ENCODE assay signal across 9 cellular contexts in genomic region chr13:46051958-46052313, GRCh38. TPM values are rescaled to one million over a fixed set of nuclear protein-coding genes. Genes with fewer than 3 reads are reported as not detected.
A peak's percentile ranks its signal among the peaks of the same experiment; 100 is the strongest.
DNase-seq lines count a peak whose midpoint lies in the region; TF ChIP-seq lines count a peak whose summit lies in the region.
"Had no signal": no experiment of that assay in that cellular context is flagged by ENCODE, and none has a peak within 500 bp of the region (broad histone marks: within the 10 kb centered on the region; RNA-seq: fewer than 3 reads in every experiment).

No MANE protein-coding gene starts in this region.

- H3K4me3 ChIP-seq in SK-N-SH (ENCODE audit: low read depth in 2 of 2, low read length in 1 of 2) (peak overlapping the region; percentile 97), fibroblast of villous mesenchyme (ENCODE audit: low read depth, low read length) (peak overlapping the region; percentile 96)

- peaks cover 3% of the 10 kb centered on the region for H3K27me3 Mint-ChIP-seq in activated CD4-positive, alpha-beta T cell treated with anti-CD3 and anti-CD28 coated beads, Interleukin-2, amount 10 ng/mL, durations not matched to agents 7 days and 5 days

- H3K9me3 ChIP-seq in SK-N-SH: no peaks in the 10 kb centered on the region

- H3K9me2 ChIP-seq in SK-N-SH: no peaks in the 10 kb centered on the region

- H3K79me2 ChIP-seq in SK-N-SH (ENCODE audit: insufficient read depth): peaks cover 60% of the 10 kb centered on the region

- H3K4me1 ChIP-seq in SK-N-SH (ENCODE audit: control insufficient read depth in 1 of 2, insufficient read depth in 2 of 2, low read depth in 1 of 2, low read length in 1 of 2): peaks cover 3 to 17% of the 10 kb centered on the region in 2 experiments; a peak in 2 of 4 replicates

- H3K27ac Mint-ChIP-seq in activated CD4-positive, alpha-beta T cell treated with anti-CD3 and anti-CD28 coated beads, Interleukin-2, amount 10 ng/mL, durations not matched to agents 7 days and 5 days: peak overlapping the region; percentile 96

- no peak for TF ChIP-seq RAD21 in SK-N-SH (IDR thresholded peaks at IDR 0.05; ENCODE audit: low read length)

- peaks cover 21% of the 10 kb centered on the region for H4K20me1 ChIP-seq in SK-N-SH (ENCODE audit: insufficient read depth)

- H3K4me2 ChIP-seq in SK-N-SH: peak overlapping the region; percentile 86

- H3K36me3 ChIP-seq in SK-N-SH (replicated peaks in 1 of 2; ENCODE audit: control insufficient read depth in 1 of 2, insufficient read depth in 2 of 2, low read length in 1 of 2): no peaks in the 10 kb centered on the region

- 3% methylated on average over 7 of the region's 7 CpGs for WGBS in SK-N-SH (ENCODE audit: low lambda C conversion rate)

- no peak for TF ChIP-seq EP300 in SK-N-SH (IDR thresholded peaks at IDR 0.05; ENCODE audit: borderline replicate concordance in 1 of 2, low read depth in 1 of 2, low read length in 1 of 2)

- TF ChIP-seq CTCF in SK-N-SH (IDR thresholded peaks at IDR 0.05) (no peak), fibroblast of villous mesenchyme (IDR thresholded peaks at IDR 0.05; ENCODE audit: insufficient read depth, low read depth, low read length) (no peak)

- peaks cover 1% of the 10 kb centered on the region for H3F3A ChIP-seq in SK-N-SH (replicated peaks; ENCODE audit: insufficient read depth)

- peaks cover 2% of the 10 kb centered on the region for H3K36me3 Mint-ChIP-seq in activated CD4-positive, alpha-beta T cell treated with anti-CD3 and anti-CD28 coated beads, Interleukin-2, amount 10 ng/mL, durations not matched to agents 7 days and 5 days (ENCODE audit: low read depth)

- peak overlapping the region; percentile 92; the same call in 1 of the 2 replicates for H2AFZ ChIP-seq in SK-N-SH (ENCODE audit: low read depth)

- peak overlapping the region; percentile 93 for H3K27ac ChIP-seq in SK-N-SH (ENCODE audit: low read depth in 2 of 2, low read length in 1 of 2)

- H3K9ac ChIP-seq in SK-N-SH: peak overlapping the region; percentile 95

- H3K9me3 Mint-ChIP-seq in activated CD4-positive, alpha-beta T cell treated with anti-CD3 and anti-CD28 coated beads, Interleukin-2, amount 10 ng/mL, durations not matched to agents 7 days and 5 days: no peaks in the 10 kb centered on the region

- DNase-seq in activated CD4-positive, alpha-beta T cell treated with anti-CD3 and anti-CD28 coated beads, Interleukin-2, amount 10 ng/mL, durations not matched to agents 7 days and 5 days: no peak
- DNase-seq in activated CD4-positive, alpha-beta T cell treated with anti-CD3 and anti-CD28 coated beads for 1 hour: no peak
- DNase-seq in SK-N-SH (no peak), fibroblast of villous mesenchyme (ENCODE audit: low read depth) (no peak), renal cortical epithelial cell (ENCODE audit: low read depth) (peak; percentile 1), foreskin melanocyte (no peak)
- no peak for DNase-seq in stimulated activated CD4-positive, alpha-beta T cell treated with anti-CD3 and anti-CD28 coated beads, Interleukin-4, amount 100 ng/mL, for 24 hours
- DNase-seq in stimulated activated naive CD4-positive, alpha-beta T cell (lab: John Stamatoyannopoulos, UW): no peak

- peaks cover 39% of the 10 kb centered on the region for H3K4me1 Mint-ChIP-seq in activated CD4-positive, alpha-beta T cell treated with anti-CD3 and anti-CD28 coated beads, Interleukin-2, amount 10 ng/mL, durations not matched to agents 7 days and 5 days

- CTCF ChIA-PET in activated CD4-positive, alpha-beta T cell treated with anti-CD3 and anti-CD28 coated beads, Interleukin-2, amount 10 ng/mL, durations not matched to agents 7 days and 5 days (lab: Charles Lee): interaction anchor here (1.1 to 1.3 kb wide), 2 partner anchors 12 to 20 kb away, joined by 4 to 5 read pairs; no protein-coding TSS in a partner anchor
- CTCF ChIA-PET in SK-N-SH (lab: Yijun Ruan, JAX): interaction anchor here (0.8 to 1.5 kb wide), 5 partner anchors 9 to 244 kb away, joined by 3 to 7 read pairs (median 4); no protein-coding TSS in a partner anchor

- H3K4me3 Mint-ChIP-seq in activated CD4-positive, alpha-beta T cell treated with anti-CD3 and anti-CD28 coated beads, Interleukin-2, amount 10 ng/mL, durations not matched to agents 7 days and 5 days: peak overlapping the region; percentile 92

- POLR2A ChIA-PET in activated CD4-positive, alpha-beta T cell treated with anti-CD3 and anti-CD28 coated beads, Interleukin-2, amount 10 ng/mL, durations not matched to agents 7 days and 5 days (lab: Charles Lee): no interaction called here
- POLR2A ChIA-PET in SK-N-SH (lab: Yijun Ruan, JAX): interaction anchor here (0.7 kb wide), 1 partner anchor 244 kb away, joined by 3 read pairs; no protein-coding TSS in a partner anchor

- H3K27me3 ChIP-seq in SK-N-SH (ENCODE audit: insufficient read depth): no peaks in the 10 kb centered on the region

TF ChIP-seq in SK-N-SH, 30 proteins besides CTCF, POLR2A, EP300 and RAD21:
- TF ChIP-seq CHD2 (IDR thresholded peaks at IDR 0.05; ENCODE audit: low read length, partially characterized antibody) (no peak), ZBTB33 (IDR thresholded peaks at IDR 0.05; ENCODE audit: borderline replicate concordance, low read depth) (no peak), YY1 (IDR thresholded peaks at IDR 0.05; ENCODE audit: low read depth) (no peak), RCOR1 (IDR thresholded peaks at IDR 0.05; ENCODE audit: low read length) (no peak)

RNA-seq across cellular contexts. Expression of gene ZC3H13, which starts 0.6 kb away (rescaled TPM):
- total RNA-seq in activated CD4-positive, alpha-beta T cell treated with anti-CD3 and anti-CD28 coated beads, Interleukin-2, amount 10 ng/mL, durations not matched to agents 7 days and 5 days: 10 to 100 TPM; 38.0 to 50.0 TPM
- polyA plus RNA-seq in SK-N-SH (2012; rRNA removed): 3.9 and 4.4 TPM in 2 replicates
- polyA plus RNA-seq in SK-N-SH (2012; cell fraction: cytosol; rRNA removed): 5.9 and 8.2 TPM in 2 replicates
- 6.0 and 8.7 TPM in 2 replicates for polyA plus RNA-seq in SK-N-SH (2012; cell fraction: nucleus; rRNA removed)
- total RNA-seq in fibroblast of villous mesenchyme (16.1 and 21.2 TPM in 2 replicates), renal cortical epithelial cell (18.2 and 33.6 TPM in 2 replicates)

RNA-seq across cellular contexts. Expression of gene CPB2, which starts 52.9 kb away (rescaled TPM):
- total RNA-seq in activated CD4-positive, alpha-beta T cell treated with anti-CD3 and anti-CD28 coated beads, Interleukin-2, amount 10 ng/mL, durations not matched to agents 7 days and 5 days: not detected
- polyA plus RNA-seq in SK-N-SH (2012; rRNA removed): not detected in 2 replicates
- not detected in 2 replicates for polyA plus RNA-seq in SK-N-SH (2012; cell fraction: cytosol; rRNA removed)
- polyA plus RNA-seq in SK-N-SH (2012; cell fraction: nucleus; rRNA removed): not detected in 2 replicates
- not detected in 2 replicates for total RNA-seq in fibroblast of villous mesenchyme
- total RNA-seq in renal cortical epithelial cell: not detected in 2 replicates
- total RNA-seq: glomerular endothelial cell had no signal
